In genomic region chr20:25058797-25059486, GRCh38 we compare ENCODE assay signal across 9 cellular contexts. TPM values are rescaled to one million over a fixed set of nuclear protein-coding genes. Genes with fewer than 3 reads are reported as not detected.
DNase-seq lines count a peak whose midpoint lies in the region; ATAC-seq and TF ChIP-seq lines count a peak whose summit lies in the region.
"Had no signal": no experiment of that assay in that cellular context is flagged by ENCODE, and none has a peak within 500 bp of the region (broad histone marks: within the 10 kb centered on the region; RNA-seq: fewer than 3 reads in every experiment).

No MANE protein-coding gene starts in this region.

- H3K27ac ChIP-seq in coronary artery = peak overlapping the region; percentile 93 to 96

- peak overlapping the region; percentile 87 for H3K4me3 ChIP-seq in coronary artery

- peaks cover 21 to 23% of the 10 kb centered on the region in 2 donors for H3K4me1 Mint-ChIP-seq in natural killer cell treated with Interleukin-12 subunit alpha and Interleukin-12 subunit beta and Interleukin-15 and Interleukin-18, amount 100 ng/mL, for 72 hours (ENCODE audit: low read depth in 2 of 2)

- H3K27ac Mint-ChIP-seq in natural killer cell treated with Interleukin-12 subunit alpha and Interleukin-12 subunit beta and Interleukin-15 and Interleukin-18, amount 100 ng/mL, for 72 hours = peak overlapping the region in 1 of 2 donors; percentile 67

- DNase-seq in COR-L47 (lab: John Stamatoyannopoulos, UW) = peak; percentile 26
- peak; percentile 51 for DNase-seq in LHCN-M2 (ENCODE audit: low read depth)
- DNase-seq in coronary artery (ENCODE audit: low spot score) = peak; percentile 74
- DNase-seq in natural killer cell treated with Interleukin-12 subunit alpha and Interleukin-12 subunit beta and Interleukin-15 and Interleukin-18, amount 100 ng/mL, for 72 hours (ENCODE audit: low spot score) = no peak
- DNase-seq in NCI-H2107 treated with DMSO at 0.1 percent for 48 hours (lab: John Stamatoyannopoulos, UW; ENCODE audit: unreplicated experiment) = no peak
- no peak for DNase-seq in DMS79 (lab: John Stamatoyannopoulos, UW)
- no peak for DNase-seq in cortex of kidney (lab: John Stamatoyannopoulos, UW)
- DNase-seq in NCI-H774 (lab: John Stamatoyannopoulos, UW) = no peak

- peaks cover 6 to 16% of the 10 kb centered on the region in 2 donors for H3K27me3 Mint-ChIP-seq in natural killer cell treated with Interleukin-12 subunit alpha and Interleukin-12 subunit beta and Interleukin-15 and Interleukin-18, amount 100 ng/mL, for 72 hours

- no peaks in the 10 kb centered on the region for H3K9me3 Mint-ChIP-seq in natural killer cell treated with Interleukin-12 subunit alpha and Interleukin-12 subunit beta and Interleukin-15 and Interleukin-18, amount 100 ng/mL, for 72 hours

- peak overlapping the region; percentile 65 for H3K4me3 Mint-ChIP-seq in natural killer cell treated with Interleukin-12 subunit alpha and Interleukin-12 subunit beta and Interleukin-15 and Interleukin-18, amount 100 ng/mL, for 72 hours

- no peaks in the 10 kb centered on the region for H3K36me3 Mint-ChIP-seq in natural killer cell treated with Interleukin-12 subunit alpha and Interleukin-12 subunit beta and Interleukin-15 and Interleukin-18, amount 100 ng/mL, for 72 hours

- ATAC-seq in natural killer cell treated with Interleukin-12 subunit alpha and Interleukin-12 subunit beta and Interleukin-15 and Interleukin-18, amount 100 ng/mL, for 72 hours = no peak

- no peak for TF ChIP-seq CTCF in coronary artery (IDR thresholded peaks at IDR 0.05)

RNA-seq across cellular contexts. Expression of gene ACSS1, which starts 1.0 kb away (rescaled TPM):
- total RNA-seq in LHCN-M2 (2014; rRNA removed) = 0.58 and 0.75 TPM in 2 replicates
- polyA plus RNA-seq in LHCN-M2 (2012) = 0.52 TPM
- total RNA-seq in natural killer cell treated with Interleukin-12 subunit alpha and Interleukin-12 subunit beta and Interleukin-15 and Interleukin-18, amount 100 ng/mL, for 72 hours = 1 to 10 TPM; 5.8 to 7.6 TPM

RNA-seq across cellular contexts. Expression of gene VSX1, which starts 23.0 kb away (rescaled TPM):
- total RNA-seq in LHCN-M2 (2014; rRNA removed) = 0.51 TPM in 1 of 2 replicates, not detected in the other
- polyA plus RNA-seq in LHCN-M2 (2012) = not detected
- total RNA-seq in natural killer cell treated with Interleukin-12 subunit alpha and Interleukin-12 subunit beta and Interleukin-15 and Interleukin-18, amount 100 ng/mL, for 72 hours = not detected
- total RNA-seq: pulmonary artery endothelial cell had no signal

Comparison
In these comparisons a context has a peak if more than half of its experiments do, and no peak if none do; other contexts are left out.
1. DNase-seq: peak in COR-L47 (single experiment), LHCN-M2 (single experiment) and coronary artery (single experiment); none in natural killer cell treated with Interleukin-12 subunit alpha and Interleukin-12 subunit beta and Interleukin-15 and Interleukin-18, amount 100 ng/mL, for 72 hours (single experiment), NCI-H2107 treated with DMSO at 0.1 percent for 48 hours (single experiment), DMS79 (single experiment), cortex of kidney (single experiment) and NCI-H774 (single experiment).